In genomic region chr3:52934626-52935530, GRCh38 we compare ENCODE assay signal across 7 cellular contexts. TPM values are rescaled to one million over a fixed set of nuclear protein-coding genes. Genes with fewer than 3 reads are reported as not detected.
A peak's percentile ranks its signal among the peaks of the same experiment; 100 is the strongest.
DNase-seq lines count a peak whose midpoint lies in the region; ATAC-seq and TF ChIP-seq lines count a peak whose summit lies in the region.

No MANE protein-coding gene starts in this region.

- DNase-seq in GM12864 (ENCODE audit: low read depth) (no peak), HK-2 (ENCODE audit: unreplicated experiment) (peak; percentile 15), RPMI7951 (ENCODE audit: low read depth) (peak; percentile 63), ovary (peak; percentile 17 to 47 (median 25)), upper lobe of left lung (peak in 1 of 2 donors; percentile 56)
- peak; percentile 61 for DNase-seq in activated naive CD4-positive, alpha-beta T cell treated with Interleukin-2 at 50 U/mL for 16 hours

- H3K9me3 ChIP-seq in gastroesophageal sphincter = no peaks in the 10 kb centered on the region
- no peaks in the 10 kb centered on the region for H3K9me3 ChIP-seq in ovary
- no peaks in the 10 kb centered on the region for H3K9me3 ChIP-seq in upper lobe of left lung

- no peak overlapping the region for H3K4me3 ChIP-seq in GM12864 (ENCODE audit: low read depth, low read length)
- H3K4me3 ChIP-seq in gastroesophageal sphincter = no peak overlapping the region
- H3K4me3 ChIP-seq in ovary = no peak overlapping the region
- no peak overlapping the region for H3K4me3 ChIP-seq in upper lobe of left lung

- no peak for TF ChIP-seq POLR2A in gastroesophageal sphincter (IDR thresholded peaks at IDR 0.05)
- no peak for TF ChIP-seq POLR2A in ovary (IDR thresholded peaks at IDR 0.05)
- TF ChIP-seq POLR2A in upper lobe of left lung (IDR thresholded peaks at IDR 0.05) = no peak

- H3K27ac ChIP-seq in gastroesophageal sphincter (no peak overlapping the region), ovary (no peak overlapping the region), upper lobe of left lung (no peak overlapping the region)

- intact Hi-C loops in ovary (cut with DNase I) = loop anchor here in 1 of 4 donors (10.0 kb wide), 1 partner anchor 500 kb away; no protein-coding TSS in a partner anchor

- 15 to 18% methylated on average over 8 of the region's 8 CpGs for WGBS in gastroesophageal sphincter (ENCODE audit: low coverage in 1 of 2), 2 donors
- 17 to 18% (median 18%) methylated on average over 8 of the region's 8 CpGs for WGBS in ovary, 3 donors
- WGBS in upper lobe of left lung, 2 donors = 20% methylated on average over 8 of the region's 8 CpGs

- H3K4me1 ChIP-seq in gastroesophageal sphincter = peaks cover 0 to 9% (median 0%) of the 10 kb centered on the region in 3 donors
- H3K4me1 ChIP-seq in ovary (ENCODE audit: insufficient read depth) = no peaks in the 10 kb centered on the region
- H3K4me1 ChIP-seq in upper lobe of left lung = no peaks in the 10 kb centered on the region

- TF ChIP-seq CTCF in GM12864 (IDR thresholded peaks at IDR 0.05; ENCODE audit: low read depth, low read length, missing control alignments) = peak; percentile 87
- TF ChIP-seq CTCF in gastroesophageal sphincter (IDR thresholded peaks at IDR 0.05) = peak; percentile 63 to 77 (median 66)
- peak; percentile 38 to 52 (median 42) for TF ChIP-seq CTCF in ovary (IDR thresholded peaks at IDR 0.05)
- TF ChIP-seq CTCF in upper lobe of left lung (IDR thresholded peaks at IDR 0.05) = peak; percentile 46 to 78 (median 66)

- no peak for TF ChIP-seq EP300 in gastroesophageal sphincter (IDR thresholded peaks at IDR 0.05)
- TF ChIP-seq EP300 in ovary (IDR thresholded peaks at IDR 0.05) = no peak
- TF ChIP-seq EP300 in upper lobe of left lung (IDR thresholded peaks at IDR 0.05) = no peak

- H3K27me3 ChIP-seq in gastroesophageal sphincter = no peaks in the 10 kb centered on the region
- H3K27me3 ChIP-seq in ovary = no peaks in the 10 kb centered on the region
- no peaks in the 10 kb centered on the region for H3K27me3 ChIP-seq in upper lobe of left lung

- peaks cover 0 to 18% of the 10 kb centered on the region in 2 donors for H3K36me3 ChIP-seq in gastroesophageal sphincter
- no peaks in the 10 kb centered on the region for H3K36me3 ChIP-seq in ovary
- H3K36me3 ChIP-seq in upper lobe of left lung = peaks cover 0 to 9% (median 2%) of the 10 kb centered on the region in 4 donors

- ATAC-seq in gastroesophageal sphincter = peak; percentile 78
- peak; percentile 76 to 93 for ATAC-seq in upper lobe of left lung (ENCODE audit: low FRiP score in 2 of 2)

RNA-seq across cellular contexts. Expression of gene STIMATE, which starts 37.5 kb away (rescaled TPM):
- total RNA-seq in RPMI7951 (2014; rRNA removed; shearing (Covaris generic)) = 10.5 and 12.1 TPM in 2 replicates
- total RNA-seq in gastroesophageal sphincter = 10 to 100 TPM; 14.6 to 30.2 (median 20.5) TPM
- 10 to 100 TPM; 11.0 to 29.9 (median 17.8) TPM for total RNA-seq in ovary
- 10 to 100 TPM in 1 of 2 donors, 1 to 10 TPM in 1; 7.4 to 11.9 TPM for polyA plus RNA-seq in ovary
- total RNA-seq in upper lobe of left lung = 10 to 100 TPM; 39.7 to 87.0 (median 44.9) TPM
